Comparison of ENCODE assay signal across 27 cellular contexts in the genomic region with DNA sequence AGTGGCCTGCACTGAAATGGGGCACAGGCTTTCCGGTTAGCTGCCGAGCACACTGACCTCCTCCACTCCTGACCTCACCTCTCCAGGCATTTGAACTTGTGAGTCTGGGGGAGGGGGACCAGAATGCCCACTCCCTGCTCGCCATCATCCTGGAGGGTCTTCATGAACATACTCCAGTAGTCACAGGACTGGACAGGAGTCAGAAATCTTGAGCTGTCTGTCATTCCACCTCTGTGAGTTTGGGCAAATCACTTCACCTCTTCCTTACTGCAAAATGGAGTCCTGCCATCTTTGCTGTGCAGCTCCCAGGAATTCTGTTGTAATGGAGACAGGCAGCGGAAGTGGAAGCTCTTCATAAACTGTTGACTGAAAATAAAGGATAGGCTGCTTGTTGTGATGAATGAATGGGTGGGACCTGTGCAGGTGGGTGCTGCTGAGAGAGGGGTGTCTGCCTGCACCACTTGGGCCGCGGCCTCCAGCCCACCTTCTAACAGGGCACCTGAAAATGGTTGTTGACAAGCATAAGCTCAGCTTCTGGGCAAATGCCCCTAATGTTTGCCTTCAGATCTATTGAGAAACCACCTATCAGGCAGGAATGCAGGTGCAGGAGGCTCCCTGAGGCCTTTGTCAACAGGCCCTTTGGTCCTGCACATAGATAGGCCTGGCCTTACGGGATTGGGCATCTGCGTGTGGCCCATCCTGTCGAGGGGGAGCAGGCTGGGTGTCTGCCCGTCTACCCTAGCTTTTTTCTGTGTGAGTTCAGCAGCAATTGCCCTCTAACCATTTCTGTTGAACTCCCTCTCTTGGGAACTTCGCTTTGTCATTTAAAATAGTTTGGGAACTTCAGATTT.
DNase-seq lines count a peak whose midpoint lies in the region; ATAC-seq and TF ChIP-seq lines count a peak whose summit lies in the region.
"Had no signal": no experiment of that assay in that cellular context is flagged by ENCODE, and none has a peak within 500 bp of the region (broad histone marks: within the 10 kb centered on the region; RNA-seq: fewer than 3 reads in every experiment).

No MANE protein-coding gene starts in this region.

- H3K4me1 ChIP-seq in GM23338 (ENCODE audit: insufficient read depth) (peaks cover 12% of the 10 kb centered on the region), mucosa of descending colon (ENCODE audit: low read depth) (no peaks in the 10 kb centered on the region)
- H3K4me1 ChIP-seq: BLaER1 treated with 17β-estradiol and CSF1 and Interleukin-3, amounts not matched to agents 10 nM and 100 nM; colonic mucosa; left ventricle myocardium inferior had no signal

- no peak overlapping the region for H3K27ac ChIP-seq in GM23338 (ENCODE audit: low read depth)
- no peak overlapping the region for H3K27ac ChIP-seq in coronary artery
- H3K27ac ChIP-seq: BLaER1 treated with 17β-estradiol and CSF1 and Interleukin-3, amounts not matched to agents 10 nM and 100 nM; colonic mucosa; epithelial cell of prostate; HL-60; left ventricle myocardium inferior; neutrophil; thoracic aorta; WERI-Rb-1 had no signal

- H3K9me3 ChIP-seq in mucosa of descending colon, result no peaks in the 10 kb centered on the region
- H3K9me3 ChIP-seq: BLaER1 treated with 17β-estradiol and CSF1 and Interleukin-3, amounts not matched to agents 10 nM and 100 nM; colonic mucosa; left ventricle myocardium inferior; neutrophil; thoracic aorta had no signal

- TF ChIP-seq CTCF in GM23338 (conservative IDR thresholded peaks at IDR 0.05; ENCODE audit: low read depth in 2 of 2) (no peak), coronary artery (IDR thresholded peaks at IDR 0.05) (no peak), mucosa of descending colon (IDR thresholded peaks at IDR 0.05) (no peak)

- H3K9me3 Mint-ChIP-seq in GM23338, result no peaks in the 10 kb centered on the region
- H3K9me3 Mint-ChIP-seq: activated naive CD8-positive, alpha-beta T cell treated with anti-CD3 and anti-CD28 coated beads, Interleukin-2, amount 10 ng/mL, durations not matched to agents 7 days and 5 days; stimulated activated naive CD8-positive, alpha-beta T cell treated with anti-CD3 and anti-CD28 coated beads, Interleukin-15, Interleukin-2, amounts not matched to agents 100 ng/mL and 50 ng/mL, for 24 hours; T-cell had no signal

- peak overlapping the region; percentile 40 for H2AFZ ChIP-seq in GM23338

- intact Hi-C loops in mucosa of descending colon (cut with DNase I, micrococcal nuclease), result loop anchor here in 1 of 2 donors (10.0 kb wide), 1 partner anchor 753 kb away; no protein-coding TSS in a partner anchor

- DNase-seq in GM23338 (ENCODE audit: low spot score) (peak; percentile 20), NCI-H146 (lab: John Stamatoyannopoulos, UW) (peak; percentile 97), coronary artery (ENCODE audit: low spot score) (peak; percentile 61), mucosa of descending colon (no peak), amniotic stem cell (lab: John Stamatoyannopoulos, UW) (no peak), NOMO-1 (lab: John Stamatoyannopoulos, UW; ENCODE audit: unreplicated experiment in 2 of 2) (no peak)
- DNase-seq: activated CD4-positive, alpha-beta T cell treated with anti-CD3 and anti-CD28 coated beads for 48 hours; activated naive CD8-positive, alpha-beta T cell treated with anti-CD3 and anti-CD28 coated beads, Interleukin-2, amount 10 ng/mL, durations not matched to agents 7 days and 5 days; activated T-cell treated with anti-CD3 and anti-CD28 coated beads for 4 hours; colonic mucosa; effector CD8-positive, alpha-beta T cell; left ventricle myocardium inferior; NCI-H1436 treated with DMSO at 0.1 percent for 48 hours; NCI-H2171; NCI-H526 treated with DMSO at 0.1 percent for 48 hours; stimulated activated CD8-positive, alpha-beta memory T cell treated with anti-CD3 and anti-CD28 coated beads, Interleukin-4, amount 100 ng/mL, for 48 hours; T-cell; WERI-Rb-1 had no signal

- H3K27ac Mint-ChIP-seq in GM23338, result peak overlapping the region; percentile 46; the same call in 1 of the 2 replicates
- H3K27ac Mint-ChIP-seq: activated naive CD8-positive, alpha-beta T cell treated with anti-CD3 and anti-CD28 coated beads, Interleukin-2, amount 10 ng/mL, durations not matched to agents 7 days and 5 days; stimulated activated naive CD8-positive, alpha-beta T cell treated with anti-CD3 and anti-CD28 coated beads, Interleukin-15, Interleukin-2, amounts not matched to agents 100 ng/mL and 50 ng/mL, for 24 hours; T-cell had no signal

- no peaks in the 10 kb centered on the region for H3K27me3 ChIP-seq in GM23338 (ENCODE audit: insufficient read depth)
- H3K27me3 ChIP-seq: BLaER1 treated with 17β-estradiol and CSF1 and Interleukin-3, amounts not matched to agents 10 nM and 100 nM; colonic mucosa had no signal

- no peaks in the 10 kb centered on the region for H3K27me3 Mint-ChIP-seq in GM23338 (ENCODE audit: insufficient read depth, low read depth, poor library complexity)

- H3F3A ChIP-seq in GM23338 (replicated peaks; ENCODE audit: low read depth), result no peaks in the 10 kb centered on the region

- H3K4me3 ChIP-seq in GM23338 (no peak overlapping the region), coronary artery (no peak overlapping the region), mucosa of descending colon (no peak overlapping the region)
- H3K4me3 ChIP-seq: BLaER1 treated with 17β-estradiol and CSF1 and Interleukin-3, amounts not matched to agents 10 nM and 100 nM; colonic mucosa; left ventricle myocardium inferior; thoracic aorta had no signal

- H3K36me3 Mint-ChIP-seq in GM23338 (ENCODE audit: low read depth), result no peaks in the 10 kb centered on the region
- H3K36me3 Mint-ChIP-seq: activated naive CD8-positive, alpha-beta T cell treated with anti-CD3 and anti-CD28 coated beads, Interleukin-2, amount 10 ng/mL, durations not matched to agents 7 days and 5 days; T-cell had no signal

- H3K36me3 ChIP-seq in GM23338 (ENCODE audit: insufficient read depth) (no peaks in the 10 kb centered on the region), mucosa of descending colon (ENCODE audit: low read depth) (no peaks in the 10 kb centered on the region)
- H3K36me3 ChIP-seq: BLaER1 treated with 17β-estradiol and CSF1 and Interleukin-3, amounts not matched to agents 10 nM and 100 nM; colonic mucosa; left ventricle myocardium inferior; neutrophil; thoracic aorta; WERI-Rb-1 had no signal

- H4K20me1 ChIP-seq in GM23338 (replicated peaks; ENCODE audit: insufficient read depth), result no peaks in the 10 kb centered on the region
- H4K20me1 ChIP-seq: BLaER1 treated with 17β-estradiol and CSF1 and Interleukin-3, amounts not matched to agents 10 nM and 100 nM had no signal

- no peak overlapping the region for H3K4me2 ChIP-seq in GM23338
- H3K4me2 ChIP-seq: BLaER1 treated with 17β-estradiol and CSF1 and Interleukin-3, amounts not matched to agents 10 nM and 100 nM had no signal

- H3K9me2 ChIP-seq in GM23338 (ENCODE audit: insufficient read depth), result 0 out of 2 replicates have a peak, but pooled peaks cover under 1% of the 10 kb centered on the region

- peaks cover 22% of the 10 kb centered on the region; the same call in 2 of the 3 replicates for H3K4me1 Mint-ChIP-seq in GM23338
- H3K4me1 Mint-ChIP-seq: activated naive CD8-positive, alpha-beta T cell treated with anti-CD3 and anti-CD28 coated beads, Interleukin-2, amount 10 ng/mL, durations not matched to agents 7 days and 5 days; T-cell had no signal

- no peaks in the 10 kb centered on the region for H3K79me2 ChIP-seq in GM23338 (replicated peaks; ENCODE audit: insufficient read depth)

- H3K4me3 Mint-ChIP-seq in GM23338, result no peak overlapping the region
- H3K4me3 Mint-ChIP-seq: activated naive CD8-positive, alpha-beta T cell treated with anti-CD3 and anti-CD28 coated beads, Interleukin-2, amount 10 ng/mL, durations not matched to agents 7 days and 5 days; stimulated activated naive CD8-positive, alpha-beta T cell treated with anti-CD3 and anti-CD28 coated beads, Interleukin-15, Interleukin-2, amounts not matched to agents 100 ng/mL and 50 ng/mL, for 24 hours; T-cell had no signal

- ATAC-seq in GM23338 (peak; percentile 63), mucosa of descending colon (peak; percentile 17), HG03342 (IDR thresholded peaks at IDR 0.05; ENCODE audit: unreplicated experiment) (no peak), GM18870 (IDR thresholded peaks at IDR 0.05; ENCODE audit: unreplicated experiment) (no peak)
- ATAC-seq: sciatic nerve, T-cell had no signal

TF ChIP-seq in GM23338, 12 proteins besides CTCF, POLR2A, EP300 and RAD21 (continues in another document):
- TF ChIP-seq CREB1 (CRISPR knock-in tag; IDR thresholded peaks at IDR 0.05; ENCODE audit: low read depth) (no peak), EZH2phosphoT487 (IDR thresholded peaks at IDR 0.05; ENCODE audit: unreplicated experiment) (no peak), JUNB (IDR thresholded peaks at IDR 0.05; ENCODE audit: unreplicated experiment) (no peak), NANOG (IDR thresholded peaks at IDR 0.05; ENCODE audit: borderline replicate concordance) (no peak)

Comparison
In these comparisons a context has a peak if more than half of its experiments do, and no peak if none do; other contexts are left out.
1. ATAC-seq: peak in GM23338 (single experiment) and mucosa of descending colon (single experiment); none in HG03342 (single experiment) and GM18870 (single experiment).
2. DNase-seq: peak in GM23338 (single experiment), NCI-H146 (single experiment) and coronary artery (single experiment); none in mucosa of descending colon (0 of 3), amniotic stem cell (single experiment) and NOMO-1 (0 of 2).